ENCODE assay signal across 7 cellular contexts in the genomic region with DNA sequence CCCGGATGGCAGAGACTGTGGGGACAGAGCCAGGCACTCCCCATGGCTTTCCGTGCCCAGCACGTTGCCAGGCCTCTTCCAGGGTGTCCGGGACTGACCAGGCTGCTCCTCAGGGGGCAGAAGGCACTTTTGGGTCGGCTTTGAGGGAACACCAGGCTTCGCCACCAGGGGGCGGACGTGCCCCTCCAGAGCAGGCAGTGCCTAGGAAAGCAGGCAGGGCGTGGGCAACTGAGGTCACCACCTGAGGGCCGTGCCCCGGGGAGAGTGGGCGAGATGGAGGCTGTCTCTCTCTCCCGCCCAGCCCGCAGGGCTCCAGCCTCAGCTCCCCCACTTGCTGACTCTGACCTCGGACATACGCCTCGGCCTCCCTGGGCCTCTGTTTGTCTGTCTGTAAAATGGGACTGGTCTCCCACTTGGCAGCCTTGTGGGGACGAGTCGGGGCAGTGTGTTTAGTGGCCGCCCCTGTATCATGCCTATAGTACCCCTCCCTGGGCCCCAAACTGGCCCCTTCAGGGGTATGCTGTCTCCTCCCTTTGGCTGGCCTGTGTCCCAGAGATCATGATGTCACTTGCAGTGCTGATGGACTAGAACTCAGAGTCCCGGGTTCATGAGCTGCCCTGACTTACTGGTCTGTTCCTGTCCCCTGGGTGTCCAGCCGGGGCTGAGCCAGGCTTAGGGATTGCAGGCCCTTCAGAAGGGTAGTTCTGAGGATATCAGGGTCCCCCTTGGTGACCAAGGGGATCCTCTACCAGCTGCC. TPM values are rescaled to one million over a fixed set of nuclear protein-coding genes. Genes with fewer than 3 reads are reported as not detected.
A peak's percentile ranks its signal among the peaks of the same experiment; 100 is the strongest.
DNase-seq lines count a peak whose midpoint lies in the region; ATAC-seq and TF ChIP-seq lines count a peak whose summit lies in the region.

No MANE protein-coding gene starts in this region.

- H3K27me3 Mint-ChIP-seq in activated CD4-positive, alpha-beta T cell treated with anti-CD3 and anti-CD28 coated beads for 36 hours: no peaks in the 10 kb centered on the region
- no peaks in the 10 kb centered on the region for H3K27me3 Mint-ChIP-seq in central memory CD8-positive, alpha-beta T cell

- H3K4me1 Mint-ChIP-seq in activated CD4-positive, alpha-beta T cell treated with anti-CD3 and anti-CD28 coated beads for 36 hours: no peaks in the 10 kb centered on the region
- peaks cover 21% of the 10 kb centered on the region for H3K4me1 Mint-ChIP-seq in central memory CD8-positive, alpha-beta T cell

- no peak overlapping the region for H3K9ac ChIP-seq in liver (ENCODE audit: low read depth in 1 of 2, low read length in 2 of 2)

- no peaks in the 10 kb centered on the region for H3K9me3 ChIP-seq in liver (ENCODE audit: control insufficient read depth in 4 of 4, low read length in 3 of 4)

- WGBS in liver: 27% methylated on average over 22 of the region's 22 CpGs

- CTCF ChIA-PET in activated CD4-positive, alpha-beta T cell treated with anti-CD3 and anti-CD28 coated beads for 36 hours (lab: Charles Lee): interaction anchor here (0.5 to 3.7 kb wide), 5 partner anchors 12 to 50 kb away, joined by 3 to 32 read pairs (median 5); no protein-coding TSS in a partner anchor

- DNase-seq in NCI-H1694 (lab: John Stamatoyannopoulos, UW): peak; percentile 64
- DNase-seq in activated CD4-positive, alpha-beta T cell treated with anti-CD3 and anti-CD28 coated beads for 36 hours: peak; percentile 93
- DNase-seq in central memory CD8-positive, alpha-beta T cell (ENCODE audit: low spot score in 2 of 2): peak; percentile 75 to 82
- peak; percentile 66 to 85 (median 69) for DNase-seq in stimulated activated CD4-positive, alpha-beta T cell treated with anti-CD3 and anti-CD28 coated beads, TNF-alpha, amount 100 ng/mL, for 1 hour (ENCODE audit: low read depth in 3 of 3, low spot score in 1 of 3)

- H3K9me3 Mint-ChIP-seq in activated CD4-positive, alpha-beta T cell treated with anti-CD3 and anti-CD28 coated beads for 36 hours (ENCODE audit: low read depth): no peaks in the 10 kb centered on the region
- H3K9me3 Mint-ChIP-seq in central memory CD8-positive, alpha-beta T cell: no peaks in the 10 kb centered on the region

- no peak overlapping the region for H3K27ac ChIP-seq in liver (ENCODE audit: low read depth in 1 of 2, low read length in 2 of 2)

- POLR2A ChIA-PET in activated CD4-positive, alpha-beta T cell treated with anti-CD3 and anti-CD28 coated beads for 36 hours (lab: Charles Lee): no interaction called here

- no peaks in the 10 kb centered on the region for H3K27me3 ChIP-seq in liver (ENCODE audit: control insufficient read depth in 4 of 4, insufficient read depth in 4 of 4, low read length in 3 of 4)

- no peaks in the 10 kb centered on the region for H3K36me3 Mint-ChIP-seq in activated CD4-positive, alpha-beta T cell treated with anti-CD3 and anti-CD28 coated beads for 36 hours (ENCODE audit: low read depth)
- peaks cover 4% of the 10 kb centered on the region for H3K36me3 Mint-ChIP-seq in central memory CD8-positive, alpha-beta T cell (ENCODE audit: insufficient read depth)

- H3K4me3 ChIP-seq in GM12875 (ENCODE audit: low read depth, low read length) (no peak overlapping the region), liver (ENCODE audit: low read depth in 1 of 3, low read length in 3 of 3) (no peak overlapping the region)

- intact Hi-C loops in activated CD4-positive, alpha-beta T cell treated with anti-CD3 and anti-CD28 coated beads for 36 hours (cut with DNase I, micrococcal nuclease): loop anchor here (1.0 to 10.0 kb wide), 5 partner anchors 12 to 297 kb away; no protein-coding TSS in a partner anchor

- TF ChIP-seq CTCF in GM12875 (IDR thresholded peaks at IDR 0.05; ENCODE audit: borderline replicate concordance, insufficient read depth, low read depth, low read length) (peak; percentile 98), liver (IDR thresholded peaks at IDR 0.05; ENCODE audit: low read depth, low read length, missing input control) (peak; percentile 92)

- peak; percentile 64 for ATAC-seq in activated CD4-positive, alpha-beta T cell treated with anti-CD3 and anti-CD28 coated beads for 36 hours
- ATAC-seq in central memory CD8-positive, alpha-beta T cell (replicated peaks; ENCODE audit: extremely low read depth, poor library complexity, severe bottlenecking): peak; percentile 25
- ATAC-seq in HG03442 (IDR thresholded peaks at IDR 0.05; ENCODE audit: unreplicated experiment): no peak

- no peak overlapping the region for H3K27ac Mint-ChIP-seq in activated CD4-positive, alpha-beta T cell treated with anti-CD3 and anti-CD28 coated beads for 36 hours
- peak overlapping the region; percentile 81 for H3K27ac Mint-ChIP-seq in central memory CD8-positive, alpha-beta T cell (ENCODE audit: low read depth)

- no peak overlapping the region for H3K4me3 Mint-ChIP-seq in activated CD4-positive, alpha-beta T cell treated with anti-CD3 and anti-CD28 coated beads for 36 hours
- H3K4me3 Mint-ChIP-seq in central memory CD8-positive, alpha-beta T cell: no peak overlapping the region

- no peaks in the 10 kb centered on the region for H3K36me3 ChIP-seq in liver (ENCODE audit: control insufficient read depth in 4 of 4, insufficient read depth in 3 of 4, low read depth in 1 of 4, low read length in 3 of 4)

- TF ChIP-seq RAD21 in liver (IDR thresholded peaks at IDR 0.05): peak; percentile 95 to 98

- H3K4me1 ChIP-seq in liver (ENCODE audit: control insufficient read depth in 4 of 4, insufficient read depth in 4 of 4, low read length in 3 of 4): peaks cover 0 to 4% (median 2%) of the 10 kb centered on the region in 4 donors

TF ChIP-seq in liver, 16 proteins besides CTCF, POLR2A, EP300 and RAD21:
- TF ChIP-seq RXRA (IDR thresholded peaks at IDR 0.05) (peak; percentile 49 to 81), YY1 (IDR thresholded peaks at IDR 0.05) (no peak)
- TF ChIP-seq, protein P1, sequence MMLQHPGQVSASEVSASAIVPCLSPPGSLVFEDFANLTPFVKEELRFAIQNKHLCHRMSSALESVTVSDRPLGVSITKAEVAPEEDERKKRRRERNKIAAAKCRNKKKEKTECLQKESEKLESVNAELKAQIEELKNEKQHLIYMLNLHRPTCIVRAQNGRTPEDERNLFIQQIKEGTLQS (IDR thresholded peaks at IDR 0.05): no peak
- TF ChIP-seq, protein P2, sequence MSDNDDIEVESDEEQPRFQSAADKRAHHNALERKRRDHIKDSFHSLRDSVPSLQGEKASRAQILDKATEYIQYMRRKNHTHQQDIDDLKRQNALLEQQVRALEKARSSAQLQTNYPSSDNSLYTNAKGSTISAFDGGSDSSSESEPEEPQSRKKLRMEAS (IDR thresholded peaks at IDR 0.05): no peak

RNA-seq across cellular contexts. Expression of gene PRR5, which starts 4.4 kb away (rescaled TPM):
- 10 to 100 TPM; 13.6 TPM for total RNA-seq in activated CD4-positive, alpha-beta T cell treated with anti-CD3 and anti-CD28 coated beads for 36 hours
- total RNA-seq in liver: 10 to 100 TPM; 20.5 to 49.1 TPM
- 10 to 100 TPM; 11.5 to 18.1 TPM for polyA plus RNA-seq in liver

RNA-seq across cellular contexts. Expression of gene ARHGAP8, which starts 54.8 kb away (rescaled TPM):
- total RNA-seq in activated CD4-positive, alpha-beta T cell treated with anti-CD3 and anti-CD28 coated beads for 36 hours: 1 to 10 TPM; 3.3 to 3.4 TPM
- 1 to 10 TPM in 1 of 2 donors, under 1 TPM in 1; 0.84 to 1.8 TPM for total RNA-seq in liver
- polyA plus RNA-seq in liver: 1 to 10 TPM in 1 of 2 donors, under 1 TPM in 1; 0.58 to 1.4 TPM
